Comparison of ENCODE assay signal across 1 cellular context in the genomic region with DNA sequence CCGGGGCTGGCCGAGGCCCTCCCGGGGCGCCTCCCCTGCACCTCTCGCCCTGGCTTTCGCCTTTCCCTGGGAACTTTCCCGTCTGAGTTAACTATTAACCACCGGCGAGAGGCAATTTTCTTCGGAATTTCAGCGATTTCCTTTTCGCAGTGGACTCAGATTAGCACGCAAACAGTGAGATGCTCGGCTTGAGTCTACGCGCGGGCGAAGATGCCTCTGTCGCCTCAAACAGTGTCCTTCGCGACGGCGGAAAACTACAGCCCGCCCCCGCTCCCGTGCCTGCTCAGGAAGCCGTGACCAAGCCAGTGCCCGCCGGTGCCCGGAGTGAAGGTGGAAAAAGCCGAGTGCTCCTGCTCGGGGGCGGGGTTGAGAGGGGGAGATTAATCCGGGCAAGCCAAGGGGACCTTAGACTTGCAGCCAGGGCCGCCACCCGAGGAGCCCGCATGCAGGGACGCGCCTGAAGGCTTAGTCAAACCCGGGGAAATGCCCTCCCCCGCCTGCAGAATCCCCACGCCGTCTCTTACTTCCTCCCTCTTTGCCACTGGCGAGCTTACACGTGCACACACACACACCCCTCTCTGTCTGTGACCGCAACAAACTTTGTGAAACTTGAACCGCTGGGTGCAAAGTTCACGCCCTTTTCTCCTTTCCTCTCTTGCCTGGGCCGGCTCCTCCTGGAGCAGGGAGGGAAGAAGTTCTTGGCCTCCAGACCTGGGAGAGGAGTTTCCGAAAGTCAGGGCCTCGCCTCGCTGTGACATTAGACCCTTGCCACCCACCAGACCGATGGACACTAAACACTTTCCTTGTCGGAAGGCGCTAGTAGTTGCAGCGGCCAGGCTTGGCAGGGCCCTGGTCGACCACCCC.
A peak's percentile ranks its signal among the peaks of the same experiment; 100 is the strongest.
TF ChIP-seq lines count a peak whose summit lies in the region.

No MANE protein-coding gene starts in this region.

TF ChIP-seq in HepG2, 621 proteins besides CTCF, POLR2A, EP300 and RAD21 (continued from another document and continues in another):
- TF ChIP-seq, protein P1, sequence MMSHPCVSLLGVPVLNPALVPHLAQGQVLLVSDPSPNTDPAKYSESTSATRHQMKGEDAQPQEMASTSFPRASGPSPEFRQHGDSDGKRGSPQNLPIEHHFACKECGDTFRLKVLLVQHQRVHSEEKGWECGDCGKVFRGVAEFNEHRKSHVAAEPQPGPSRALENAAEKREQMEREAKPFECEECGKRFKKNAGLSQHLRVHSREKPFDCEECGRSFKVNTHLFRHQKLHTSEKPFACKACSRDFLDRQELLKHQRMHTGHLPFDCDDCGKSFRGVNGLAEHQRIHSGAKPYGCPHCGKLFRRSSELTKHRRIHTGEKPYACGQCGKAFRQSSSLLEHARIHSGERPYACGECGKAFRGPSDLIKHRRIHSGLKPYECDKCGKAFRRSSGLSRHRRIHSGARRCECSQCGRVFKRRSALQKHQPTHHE (CRISPR knock-in tag; IDR thresholded peaks at IDR 0.05; ENCODE audit: borderline replicate concordance), result no peak
- TF ChIP-seq, protein P2, sequence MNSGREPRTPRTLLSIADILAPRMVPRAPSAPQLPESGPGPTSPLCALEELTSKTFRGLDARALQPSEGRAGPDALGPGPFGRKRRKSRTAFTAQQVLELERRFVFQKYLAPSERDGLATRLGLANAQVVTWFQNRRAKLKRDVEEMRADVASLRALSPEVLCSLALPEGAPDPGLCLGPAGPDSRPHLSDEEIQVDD (CRISPR knock-in tag; IDR thresholded peaks at IDR 0.05; ENCODE audit: borderline replicate concordance), result no peak
- TF ChIP-seq, protein P3, sequence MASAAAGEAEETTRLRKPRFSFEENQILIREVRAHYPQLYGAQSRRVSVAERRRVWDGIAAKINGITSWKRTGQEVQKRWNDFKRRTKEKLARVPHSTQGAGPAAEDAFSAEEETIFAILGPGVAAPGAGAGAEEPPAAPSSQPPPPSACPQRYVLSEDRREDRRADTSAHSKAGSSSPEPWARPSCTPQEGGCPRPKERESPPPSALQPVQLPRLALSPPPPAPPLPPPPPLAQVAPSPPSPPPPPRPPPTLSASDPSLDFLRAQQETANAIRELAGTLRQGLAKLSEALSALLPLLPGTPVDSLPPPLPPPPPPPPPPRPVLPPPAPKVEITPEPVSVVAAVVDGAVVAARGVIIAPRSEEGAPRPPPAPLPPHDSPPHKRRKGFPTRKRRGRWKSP (CRISPR knock-in tag; IDR thresholded peaks at IDR 0.05), result no peak
- TF ChIP-seq SAP130 (CRISPR knock-in tag; IDR thresholded peaks at IDR 0.05; ENCODE audit: low read depth) (peak; percentile 19; the same call in 1 of the 2 replicates), ZNF607 (CRISPR knock-in tag; IDR thresholded peaks at IDR 0.05; ENCODE audit: borderline replicate concordance) (no peak), ESRRA (CRISPR knock-in tag; IDR thresholded peaks at IDR 0.05; ENCODE audit: low read depth) (peak; percentile 35; the same call in 1 of the 2 replicates), REXO4 (CRISPR knock-in tag; IDR thresholded peaks at IDR 0.05; ENCODE audit: borderline replicate concordance) (no peak), HNF4A (CRISPR knock-in tag; IDR thresholded peaks at IDR 0.05) (peak; percentile 55; the same call in 1 of the 2 replicates), ZBTB38 (CRISPR knock-in tag; IDR thresholded peaks at IDR 0.05) (no peak), SALL2 (CRISPR knock-in tag; IDR thresholded peaks at IDR 0.05) (peak; percentile 49; the same call in 1 of the 2 replicates), PPARG (CRISPR knock-in tag; conservative IDR thresholded peaks at IDR 0.05) (no peak), SNRNP70 (IDR thresholded peaks at IDR 0.05; ENCODE audit: low read depth, low read length) (no peak), SIX4 (CRISPR knock-in tag; IDR thresholded peaks at IDR 0.05) (0 out of 2 replicates have a peak, but pooled peaks have one; percentile 38), PHF21A (CRISPR knock-in tag; IDR thresholded peaks at IDR 0.05) (peak; percentile 34; the same call in 1 of the 2 replicates), ZNF747 (CRISPR knock-in tag; IDR thresholded peaks at IDR 0.05; ENCODE audit: borderline replicate concordance) (no peak), HDAC1 (CRISPR knock-in tag; IDR thresholded peaks at IDR 0.05) (0 out of 2 replicates have a peak, but pooled peaks have one; percentile 19), ZBTB7A (CRISPR knock-in tag; IDR thresholded peaks at IDR 0.05) (no peak), ZFP1 (CRISPR knock-in tag; IDR thresholded peaks at IDR 0.05) (no peak), BHLHE40 (IDR thresholded peaks at IDR 0.05; ENCODE audit: low read length) (peak; percentile 52), ZNF567 (CRISPR knock-in tag; IDR thresholded peaks at IDR 0.05; ENCODE audit: borderline replicate concordance) (no peak), EZH2 (conservative IDR thresholded peaks at IDR 0.05; ENCODE audit: low read depth, low read length) (peak; percentile 85; the same call in 1 of the 2 replicates), XRCC5 (optimal IDR thresholded peaks at IDR 0.05; ENCODE audit: low read length) (no peak)
- TF ChIP-seq, protein P4, sequence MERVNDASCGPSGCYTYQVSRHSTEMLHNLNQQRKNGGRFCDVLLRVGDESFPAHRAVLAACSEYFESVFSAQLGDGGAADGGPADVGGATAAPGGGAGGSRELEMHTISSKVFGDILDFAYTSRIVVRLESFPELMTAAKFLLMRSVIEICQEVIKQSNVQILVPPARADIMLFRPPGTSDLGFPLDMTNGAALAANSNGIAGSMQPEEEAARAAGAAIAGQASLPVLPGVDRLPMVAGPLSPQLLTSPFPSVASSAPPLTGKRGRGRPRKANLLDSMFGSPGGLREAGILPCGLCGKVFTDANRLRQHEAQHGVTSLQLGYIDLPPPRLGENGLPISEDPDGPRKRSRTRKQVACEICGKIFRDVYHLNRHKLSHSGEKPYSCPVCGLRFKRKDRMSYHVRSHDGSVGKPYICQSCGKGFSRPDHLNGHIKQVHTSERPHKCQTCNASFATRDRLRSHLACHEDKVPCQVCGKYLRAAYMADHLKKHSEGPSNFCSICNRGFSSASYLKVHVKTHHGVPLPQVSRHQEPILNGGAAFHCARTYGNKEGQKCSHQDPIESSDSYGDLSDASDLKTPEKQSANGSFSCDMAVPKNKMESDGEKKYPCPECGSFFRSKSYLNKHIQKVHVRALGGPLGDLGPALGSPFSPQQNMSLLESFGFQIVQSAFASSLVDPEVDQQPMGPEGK (CRISPR knock-in tag; IDR thresholded peaks at IDR 0.05), result 0 out of 2 replicates have a peak, but pooled peaks have one; percentile 11
- TF ChIP-seq, protein P5, sequence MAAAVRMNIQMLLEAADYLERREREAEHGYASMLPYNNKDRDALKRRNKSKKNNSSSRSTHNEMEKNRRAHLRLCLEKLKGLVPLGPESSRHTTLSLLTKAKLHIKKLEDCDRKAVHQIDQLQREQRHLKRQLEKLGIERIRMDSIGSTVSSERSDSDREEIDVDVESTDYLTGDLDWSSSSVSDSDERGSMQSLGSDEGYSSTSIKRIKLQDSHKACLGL (CRISPR knock-in tag; IDR thresholded peaks at IDR 0.05), result 0 out of 2 replicates have a peak, but pooled peaks have one; percentile 23
- TF ChIP-seq, protein P6, sequence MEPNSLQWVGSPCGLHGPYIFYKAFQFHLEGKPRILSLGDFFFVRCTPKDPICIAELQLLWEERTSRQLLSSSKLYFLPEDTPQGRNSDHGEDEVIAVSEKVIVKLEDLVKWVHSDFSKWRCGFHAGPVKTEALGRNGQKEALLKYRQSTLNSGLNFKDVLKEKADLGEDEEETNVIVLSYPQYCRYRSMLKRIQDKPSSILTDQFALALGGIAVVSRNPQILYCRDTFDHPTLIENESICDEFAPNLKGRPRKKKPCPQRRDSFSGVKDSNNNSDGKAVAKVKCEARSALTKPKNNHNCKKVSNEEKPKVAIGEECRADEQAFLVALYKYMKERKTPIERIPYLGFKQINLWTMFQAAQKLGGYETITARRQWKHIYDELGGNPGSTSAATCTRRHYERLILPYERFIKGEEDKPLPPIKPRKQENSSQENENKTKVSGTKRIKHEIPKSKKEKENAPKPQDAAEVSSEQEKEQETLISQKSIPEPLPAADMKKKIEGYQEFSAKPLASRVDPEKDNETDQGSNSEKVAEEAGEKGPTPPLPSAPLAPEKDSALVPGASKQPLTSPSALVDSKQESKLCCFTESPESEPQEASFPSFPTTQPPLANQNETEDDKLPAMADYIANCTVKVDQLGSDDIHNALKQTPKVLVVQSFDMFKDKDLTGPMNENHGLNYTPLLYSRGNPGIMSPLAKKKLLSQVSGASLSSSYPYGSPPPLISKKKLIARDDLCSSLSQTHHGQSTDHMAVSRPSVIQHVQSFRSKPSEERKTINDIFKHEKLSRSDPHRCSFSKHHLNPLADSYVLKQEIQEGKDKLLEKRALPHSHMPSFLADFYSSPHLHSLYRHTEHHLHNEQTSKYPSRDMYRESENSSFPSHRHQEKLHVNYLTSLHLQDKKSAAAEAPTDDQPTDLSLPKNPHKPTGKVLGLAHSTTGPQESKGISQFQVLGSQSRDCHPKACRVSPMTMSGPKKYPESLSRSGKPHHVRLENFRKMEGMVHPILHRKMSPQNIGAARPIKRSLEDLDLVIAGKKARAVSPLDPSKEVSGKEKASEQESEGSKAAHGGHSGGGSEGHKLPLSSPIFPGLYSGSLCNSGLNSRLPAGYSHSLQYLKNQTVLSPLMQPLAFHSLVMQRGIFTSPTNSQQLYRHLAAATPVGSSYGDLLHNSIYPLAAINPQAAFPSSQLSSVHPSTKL (CRISPR knock-in tag; IDR thresholded peaks at IDR 0.05), result peak; percentile 9; the same call in 1 of the 2 replicates
- TF ChIP-seq, protein P7, sequence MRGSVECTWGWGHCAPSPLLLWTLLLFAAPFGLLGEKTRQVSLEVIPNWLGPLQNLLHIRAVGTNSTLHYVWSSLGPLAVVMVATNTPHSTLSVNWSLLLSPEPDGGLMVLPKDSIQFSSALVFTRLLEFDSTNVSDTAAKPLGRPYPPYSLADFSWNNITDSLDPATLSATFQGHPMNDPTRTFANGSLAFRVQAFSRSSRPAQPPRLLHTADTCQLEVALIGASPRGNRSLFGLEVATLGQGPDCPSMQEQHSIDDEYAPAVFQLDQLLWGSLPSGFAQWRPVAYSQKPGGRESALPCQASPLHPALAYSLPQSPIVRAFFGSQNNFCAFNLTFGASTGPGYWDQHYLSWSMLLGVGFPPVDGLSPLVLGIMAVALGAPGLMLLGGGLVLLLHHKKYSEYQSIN (CRISPR knock-in tag; IDR thresholded peaks at IDR 0.05; ENCODE audit: borderline replicate concordance), result no peak
- TF ChIP-seq, protein P8, sequence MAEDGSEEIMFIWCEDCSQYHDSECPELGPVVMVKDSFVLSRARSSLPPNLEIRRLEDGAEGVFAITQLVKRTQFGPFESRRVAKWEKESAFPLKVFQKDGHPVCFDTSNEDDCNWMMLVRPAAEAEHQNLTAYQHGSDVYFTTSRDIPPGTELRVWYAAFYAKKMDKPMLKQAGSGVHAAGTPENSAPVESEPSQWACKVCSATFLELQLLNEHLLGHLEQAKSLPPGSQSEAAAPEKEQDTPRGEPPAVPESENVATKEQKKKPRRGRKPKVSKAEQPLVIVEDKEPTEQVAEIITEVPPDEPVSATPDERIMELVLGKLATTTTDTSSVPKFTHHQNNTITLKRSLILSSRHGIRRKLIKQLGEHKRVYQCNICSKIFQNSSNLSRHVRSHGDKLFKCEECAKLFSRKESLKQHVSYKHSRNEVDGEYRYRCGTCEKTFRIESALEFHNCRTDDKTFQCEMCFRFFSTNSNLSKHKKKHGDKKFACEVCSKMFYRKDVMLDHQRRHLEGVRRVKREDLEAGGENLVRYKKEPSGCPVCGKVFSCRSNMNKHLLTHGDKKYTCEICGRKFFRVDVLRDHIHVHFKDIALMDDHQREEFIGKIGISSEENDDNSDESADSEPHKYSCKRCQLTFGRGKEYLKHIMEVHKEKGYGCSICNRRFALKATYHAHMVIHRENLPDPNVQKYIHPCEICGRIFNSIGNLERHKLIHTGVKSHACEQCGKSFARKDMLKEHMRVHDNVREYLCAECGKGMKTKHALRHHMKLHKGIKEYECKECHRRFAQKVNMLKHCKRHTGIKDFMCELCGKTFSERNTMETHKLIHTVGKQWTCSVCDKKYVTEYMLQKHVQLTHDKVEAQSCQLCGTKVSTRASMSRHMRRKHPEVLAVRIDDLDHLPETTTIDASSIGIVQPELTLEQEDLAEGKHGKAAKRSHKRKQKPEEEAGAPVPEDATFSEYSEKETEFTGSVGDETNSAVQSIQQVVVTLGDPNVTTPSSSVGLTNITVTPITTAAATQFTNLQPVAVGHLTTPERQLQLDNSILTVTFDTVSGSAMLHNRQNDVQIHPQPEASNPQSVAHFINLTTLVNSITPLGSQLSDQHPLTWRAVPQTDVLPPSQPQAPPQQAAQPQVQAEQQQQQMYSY (CRISPR knock-in tag; IDR thresholded peaks at IDR 0.05), result peak; percentile 39
- TF ChIP-seq, protein P9, sequence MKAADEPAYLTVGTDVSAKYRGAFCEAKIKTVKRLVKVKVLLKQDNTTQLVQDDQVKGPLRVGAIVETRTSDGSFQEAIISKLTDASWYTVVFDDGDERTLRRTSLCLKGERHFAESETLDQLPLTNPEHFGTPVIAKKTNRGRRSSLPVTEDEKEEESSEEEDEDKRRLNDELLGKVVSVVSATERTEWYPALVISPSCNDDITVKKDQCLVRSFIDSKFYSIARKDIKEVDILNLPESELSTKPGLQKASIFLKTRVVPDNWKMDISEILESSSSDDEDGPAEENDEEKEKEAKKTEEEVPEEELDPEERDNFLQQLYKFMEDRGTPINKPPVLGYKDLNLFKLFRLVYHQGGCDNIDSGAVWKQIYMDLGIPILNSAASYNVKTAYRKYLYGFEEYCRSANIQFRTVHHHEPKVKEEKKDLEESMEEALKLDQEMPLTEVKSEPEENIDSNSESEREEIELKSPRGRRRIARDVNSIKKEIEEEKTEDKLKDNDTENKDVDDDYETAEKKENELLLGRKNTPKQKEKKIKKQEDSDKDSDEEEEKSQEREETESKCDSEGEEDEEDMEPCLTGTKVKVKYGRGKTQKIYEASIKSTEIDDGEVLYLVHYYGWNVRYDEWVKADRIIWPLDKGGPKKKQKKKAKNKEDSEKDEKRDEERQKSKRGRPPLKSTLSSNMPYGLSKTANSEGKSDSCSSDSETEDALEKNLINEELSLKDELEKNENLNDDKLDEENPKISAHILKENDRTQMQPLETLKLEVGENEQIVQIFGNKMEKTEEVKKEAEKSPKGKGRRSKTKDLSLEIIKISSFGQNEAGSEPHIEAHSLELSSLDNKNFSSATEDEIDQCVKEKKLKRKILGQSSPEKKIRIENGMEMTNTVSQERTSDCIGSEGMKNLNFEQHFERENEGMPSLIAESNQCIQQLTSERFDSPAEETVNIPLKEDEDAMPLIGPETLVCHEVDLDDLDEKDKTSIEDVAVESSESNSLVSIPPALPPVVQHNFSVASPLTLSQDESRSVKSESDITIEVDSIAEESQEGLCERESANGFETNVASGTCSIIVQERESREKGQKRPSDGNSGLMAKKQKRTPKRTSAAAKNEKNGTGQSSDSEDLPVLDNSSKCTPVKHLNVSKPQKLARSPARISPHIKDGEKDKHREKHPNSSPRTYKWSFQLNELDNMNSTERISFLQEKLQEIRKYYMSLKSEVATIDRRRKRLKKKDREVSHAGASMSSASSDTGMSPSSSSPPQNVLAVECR (CRISPR knock-in tag; IDR thresholded peaks at IDR 0.05; ENCODE audit: borderline replicate concordance), result no peak; the same call in 1 of the 2 replicates
- TF ChIP-seq, protein P10, sequence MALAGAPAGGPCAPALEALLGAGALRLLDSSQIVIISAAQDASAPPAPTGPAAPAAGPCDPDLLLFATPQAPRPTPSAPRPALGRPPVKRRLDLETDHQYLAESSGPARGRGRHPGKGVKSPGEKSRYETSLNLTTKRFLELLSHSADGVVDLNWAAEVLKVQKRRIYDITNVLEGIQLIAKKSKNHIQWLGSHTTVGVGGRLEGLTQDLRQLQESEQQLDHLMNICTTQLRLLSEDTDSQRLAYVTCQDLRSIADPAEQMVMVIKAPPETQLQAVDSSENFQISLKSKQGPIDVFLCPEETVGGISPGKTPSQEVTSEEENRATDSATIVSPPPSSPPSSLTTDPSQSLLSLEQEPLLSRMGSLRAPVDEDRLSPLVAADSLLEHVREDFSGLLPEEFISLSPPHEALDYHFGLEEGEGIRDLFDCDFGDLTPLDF (CRISPR knock-in tag; IDR thresholded peaks at IDR 0.05), result no peak
